Comparison of ENCODE assay signal across 1 cellular context in genomic region chr7:84490661-84491060, GRCh38.
TF ChIP-seq lines count a peak whose summit lies in the region.

No MANE protein-coding gene starts in this region.

TF ChIP-seq in WTC11, 78 proteins besides CTCF, POLR2A, EP300 and RAD21 (continued from another document):
- TF ChIP-seq E2F5 (CRISPR knock-in tag; IDR thresholded peaks at IDR 0.05) (no peak), ZNF232 (CRISPR knock-in tag; IDR thresholded peaks at IDR 0.05) (no peak), GABPB1 (CRISPR knock-in tag; IDR thresholded peaks at IDR 0.05) (no peak), ATF3 (CRISPR knock-in tag; conservative IDR thresholded peaks at IDR 0.05) (no peak), SMAD4 (CRISPR knock-in tag; IDR thresholded peaks at IDR 0.05) (no peak), CBFB (CRISPR knock-in tag; IDR thresholded peaks at IDR 0.05; ENCODE audit: low read depth) (no peak), ZNF512 (CRISPR knock-in tag; IDR thresholded peaks at IDR 0.05; ENCODE audit: borderline replicate concordance) (no peak), ZNF219 (CRISPR knock-in tag; IDR thresholded peaks at IDR 0.05; ENCODE audit: borderline replicate concordance) (no peak), TEAD4 (CRISPR knock-in tag; IDR thresholded peaks at IDR 0.05) (no peak)
